In the genomic region with DNA sequence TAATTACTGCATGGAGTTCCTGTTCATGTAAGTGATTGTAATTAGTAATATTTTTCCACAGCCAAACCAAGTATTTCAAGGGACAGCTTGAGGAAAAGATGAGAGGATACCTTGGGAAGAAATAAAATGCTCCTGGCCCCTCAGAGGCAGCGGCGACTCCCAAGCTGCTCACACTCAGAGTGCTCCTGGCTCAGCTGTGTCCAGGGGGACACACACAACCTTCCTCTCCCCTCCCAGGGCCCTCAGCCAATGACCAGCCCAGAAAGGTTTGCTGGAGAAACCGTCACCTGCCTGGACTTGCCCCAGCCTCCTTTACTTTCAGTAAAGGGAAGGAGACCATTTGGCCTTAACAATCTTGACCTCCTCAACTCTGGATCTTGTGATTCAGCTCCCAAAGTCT, we compare ENCODE assay signal across 27 cellular contexts. TPM values are rescaled to one million over a fixed set of nuclear protein-coding genes. Genes with fewer than 3 reads are reported as not detected.
A peak's percentile ranks its signal among the peaks of the same experiment; 100 is the strongest.
DNase-seq lines count a peak whose midpoint lies in the region; ATAC-seq lines count a peak whose summit lies in the region.
"Had no signal": no experiment of that assay in that cellular context is flagged by ENCODE, and none has a peak within 500 bp of the region (broad histone marks: within the 10 kb centered on the region; RNA-seq: fewer than 3 reads in every experiment).

No MANE protein-coding gene starts in this region.

- H3K36me3 ChIP-seq in BLaER1 treated with 17β-estradiol and CSF1 and Interleukin-3, amounts not matched to agents 10 nM and 100 nM, result peaks cover 0 to 23% (median 0%) of the 10 kb centered on the region in 11 experiments; a peak in 4 of 22 replicates
- no peaks in the 10 kb centered on the region for H3K36me3 ChIP-seq in mesenchymal stem cell (ENCODE audit: control insufficient read depth in 1 of 2, insufficient read depth in 2 of 2, low read depth in 1 of 2, low read length in 2 of 2)

- H3K9me3 Mint-ChIP-seq in activated CD4-positive, alpha-beta T cell treated with anti-CD3 and anti-CD28 coated beads for 36 hours (ENCODE audit: low read depth), result no peaks in the 10 kb centered on the region
- H3K9me3 Mint-ChIP-seq: activated B cell treated with CpG ODN at 0.5 μM for 24 hours; activated T-cell treated with anti-CD3 and anti-CD28 coated beads, Interleukin-2, amount 50 U/mL, for 4 hours had no signal

- peaks cover 14 to 66% (median 54%) of the 10 kb centered on the region in 10 experiments for H3K4me1 ChIP-seq in BLaER1 treated with 17β-estradiol and CSF1 and Interleukin-3, amounts not matched to agents 10 nM and 100 nM
- peaks cover 26% of the 10 kb centered on the region for H3K4me1 ChIP-seq in mesenchymal stem cell (ENCODE audit: control insufficient read depth, insufficient read depth, low read depth, low read length)
- H3K4me1 ChIP-seq: gastroesophageal sphincter, tibial artery had no signal

- 98% methylated on average over 3 of the region's 3 CpGs for WGBS in mesenchymal stem cell

- peak overlapping the region in 9 of 11 experiments; percentile 29 to 98 (median 82); a peak in 13 of 22 replicates for H3K4me2 ChIP-seq in BLaER1 treated with 17β-estradiol and CSF1 and Interleukin-3, amounts not matched to agents 10 nM and 100 nM
- H3K4me2 ChIP-seq in mesenchymal stem cell (ENCODE audit: low read length, poor library complexity, severe bottlenecking), result no peak overlapping the region
- H3K4me2 ChIP-seq: hepatocyte had no signal

- peak overlapping the region; percentile 10 for H2AK5ac ChIP-seq in mesenchymal stem cell (ENCODE audit: low read length, severe bottlenecking)

- H3K4me3 Mint-ChIP-seq in activated CD4-positive, alpha-beta T cell treated with anti-CD3 and anti-CD28 coated beads for 36 hours, result peak overlapping the region; percentile 67
- no peak overlapping the region for H3K4me3 Mint-ChIP-seq in T-helper 17 cell
- H3K4me3 Mint-ChIP-seq: activated B cell treated with CpG ODN at 0.5 μM for 24 hours; activated T-cell treated with anti-CD3 and anti-CD28 coated beads, Interleukin-2, amount 50 U/mL, for 4 hours had no signal

- CTCF ChIA-PET in activated CD4-positive, alpha-beta T cell treated with anti-CD3 and anti-CD28 coated beads for 36 hours (lab: Charles Lee), result interaction anchor here (0.9 to 1.0 kb wide), 2 partner anchors 22 to 54 kb away, joined by 3 read pairs; no protein-coding TSS in a partner anchor

- H3K27ac ChIP-seq in BLaER1 treated with 17β-estradiol and CSF1 and Interleukin-3, amounts not matched to agents 10 nM and 100 nM, result peak overlapping the region in 5 of 11 experiments; percentile 54 to 85 (median 78); a peak in 9 of 22 replicates
- H3K27ac ChIP-seq in mesenchymal stem cell (ENCODE audit: low read length, poor library complexity, severe bottlenecking), result no peak overlapping the region
- H3K27ac ChIP-seq: 22Rv1, gastroesophageal sphincter, hepatocyte, tibial artery had no signal

- peak overlapping the region; percentile 92 for H3K27ac Mint-ChIP-seq in activated CD4-positive, alpha-beta T cell treated with anti-CD3 and anti-CD28 coated beads for 36 hours
- peak overlapping the region; percentile 98 for H3K27ac Mint-ChIP-seq in T-helper 17 cell
- H3K27ac Mint-ChIP-seq: activated B cell treated with CpG ODN at 0.5 μM for 24 hours had no signal

- H3K4me1 Mint-ChIP-seq in activated CD4-positive, alpha-beta T cell treated with anti-CD3 and anti-CD28 coated beads for 36 hours, result peaks cover 40% of the 10 kb centered on the region
- peaks cover 27% of the 10 kb centered on the region for H3K4me1 Mint-ChIP-seq in T-helper 17 cell

- no peak overlapping the region for H2BK120ac ChIP-seq in mesenchymal stem cell (ENCODE audit: low read depth, low read length)

- no peak overlapping the region for H2BK15ac ChIP-seq in mesenchymal stem cell (ENCODE audit: low read depth, poor library complexity, severe bottlenecking)

- H3K4ac ChIP-seq in mesenchymal stem cell (ENCODE audit: low read depth in 1 of 2, low read length in 2 of 2), result no peak overlapping the region

- POLR2A ChIA-PET in activated CD4-positive, alpha-beta T cell treated with anti-CD3 and anti-CD28 coated beads for 36 hours (lab: Charles Lee), result no interaction called here

- H4K91ac ChIP-seq in mesenchymal stem cell (ENCODE audit: low read length), result peak overlapping the region; percentile 14

- no peak overlapping the region for H3K14ac ChIP-seq in mesenchymal stem cell (ENCODE audit: low read length in 2 of 2)

- intact Hi-C loops in activated CD4-positive, alpha-beta T cell treated with anti-CD3 and anti-CD28 coated beads for 36 hours (cut with DNase I, micrococcal nuclease), result loop anchor here in 1 of 2 experiments (10.0 kb wide), 1 partner anchor 610 kb away; a partner anchor contains a TSS

- H2BK12ac ChIP-seq in mesenchymal stem cell (ENCODE audit: low read length in 2 of 2), result no peak overlapping the region

- H3K18ac ChIP-seq in mesenchymal stem cell (ENCODE audit: low read depth in 1 of 2, low read length in 2 of 2), result no peak overlapping the region

- H3K9me3 ChIP-seq in BLaER1 treated with 17β-estradiol and CSF1 and Interleukin-3, amounts not matched to agents 10 nM and 100 nM (replicated peaks in 1 of 11), result peaks cover 0 to 17% (median 7%) of the 10 kb centered on the region in 11 experiments; a peak in 8 of 22 replicates
- no peaks in the 10 kb centered on the region for H3K9me3 ChIP-seq in T-helper 17 cell (ENCODE audit: control insufficient read depth, low read length, poor library complexity, severe bottlenecking)
- H3K9me3 ChIP-seq in mesenchymal stem cell (ENCODE audit: control insufficient read depth, low read length), result no peaks in the 10 kb centered on the region
- H3K9me3 ChIP-seq: gastroesophageal sphincter, tibial artery had no signal

- H4K8ac ChIP-seq in mesenchymal stem cell (ENCODE audit: low read length), result no peak overlapping the region

- H2AFZ ChIP-seq in mesenchymal stem cell (ENCODE audit: low read depth, low read length), result no peak overlapping the region
- H2AFZ ChIP-seq: hepatocyte had no signal

- H3K9ac ChIP-seq in BLaER1 treated with 17β-estradiol and CSF1 and Interleukin-3, amounts not matched to agents 10 nM and 100 nM, result no peak overlapping the region
- no peak overlapping the region for H3K9ac ChIP-seq in mesenchymal stem cell (ENCODE audit: low read length)

- no peak overlapping the region for H3K23ac ChIP-seq in mesenchymal stem cell (ENCODE audit: low read length in 2 of 2)

- H3K4me3 ChIP-seq in BLaER1 treated with 17β-estradiol and CSF1 and Interleukin-3, amounts not matched to agents 10 nM and 100 nM, result no peak overlapping the region
- no peak overlapping the region for H3K4me3 ChIP-seq in mesenchymal stem cell (ENCODE audit: insufficient read depth in 1 of 2, low read depth in 1 of 2, low read length in 2 of 2)
- H3K4me3 ChIP-seq: gastroesophageal sphincter, hepatocyte, tibial artery had no signal

- ATAC-seq in activated CD4-positive, alpha-beta T cell treated with anti-CD3 and anti-CD28 coated beads for 36 hours, result no peak
- ATAC-seq in T-helper 17 cell, result no peak
- no peak for ATAC-seq in HG02852 (IDR thresholded peaks at IDR 0.05; ENCODE audit: unreplicated experiment)
- ATAC-seq in GM21360 (IDR thresholded peaks at IDR 0.05; ENCODE audit: unreplicated experiment), result no peak
- no peak for ATAC-seq in GM19467 (IDR thresholded peaks at IDR 0.05; ENCODE audit: unreplicated experiment)
- ATAC-seq: activated T-cell treated with anti-CD3 and anti-CD28 coated beads, Interleukin-2, amount 50 U/mL, for 4 hours; gastroesophageal sphincter; left cardiac atrium; PC-3; stimulated activated naive CD8-positive, alpha-beta T cell treated with anti-CD3 and anti-CD28 coated beads, Interleukin-15, Interleukin-2, amounts not matched to agents 100 U/mL and 50 U/mL, for 24 hours had no signal

- H2BK5ac ChIP-seq in mesenchymal stem cell (ENCODE audit: low read depth, low read length, poor library complexity, severe bottlenecking), result no peak overlapping the region

- no peaks in the 10 kb centered on the region for H4K20me1 ChIP-seq in BLaER1 treated with 17β-estradiol and CSF1 and Interleukin-3, amounts not matched to agents 10 nM and 100 nM

- no peaks in the 10 kb centered on the region for H3K27me3 ChIP-seq in BLaER1 treated with 17β-estradiol and CSF1 and Interleukin-3, amounts not matched to agents 10 nM and 100 nM
- no peaks in the 10 kb centered on the region for H3K27me3 ChIP-seq in mesenchymal stem cell (ENCODE audit: control insufficient read depth in 1 of 2, insufficient read depth in 1 of 2, low read length in 2 of 2)
- H3K27me3 ChIP-seq: gastroesophageal sphincter, hepatocyte, tibial artery had no signal

- peaks cover 2% of the 10 kb centered on the region for H3K36me3 Mint-ChIP-seq in activated CD4-positive, alpha-beta T cell treated with anti-CD3 and anti-CD28 coated beads for 36 hours (ENCODE audit: low read depth)
- no peaks in the 10 kb centered on the region for H3K36me3 Mint-ChIP-seq in T-helper 17 cell (ENCODE audit: low read depth)

- DNase-seq in activated CD4-positive, alpha-beta T cell treated with anti-CD3 and anti-CD28 coated beads for 36 hours, result no peak
- no peak for DNase-seq in activated CD4-positive, alpha-beta T cell treated with anti-CD3 and anti-CD28 coated beads, Interleukin-2, amount 50 U/mL, for 1 hour
- DNase-seq in T-helper 17 cell, result no peak
- DNase-seq in mesenchymal stem cell, result no peak
- DNase-seq: activated B cell treated with CpG ODN at 0.5 μM for 24 hours; activated T-cell treated with anti-CD3 and anti-CD28 coated beads, Interleukin-2, amount 50 U/mL, for 4 hours; central memory CD4-positive, alpha-beta T cell; COR-L47; DMS53; left cardiac atrium; NCI-H1105; NCI-H187 treated with DMSO at 0.1 percent for 48 hours; NCI-H2171 treated with DMSO at 0.1 percent for 48 hours; NCI-H524; occipital lobe; PC-3; Right ventricle myocardium superior; stimulated activated CD4-positive, alpha-beta T cell treated with anti-CD3 and anti-CD28 coated beads, Interleukin-4, amount 100 ng/mL, for 4 hours; stimulated activated naive CD8-positive, alpha-beta T cell treated with anti-CD3 and anti-CD28 coated beads, Interleukin-15, Interleukin-2, amounts not matched to agents 100 U/mL and 50 U/mL, for 24 hours; tibial artery had no signal

- no peaks in the 10 kb centered on the region for H3K27me3 Mint-ChIP-seq in activated CD4-positive, alpha-beta T cell treated with anti-CD3 and anti-CD28 coated beads for 36 hours
- H3K27me3 Mint-ChIP-seq in T-helper 17 cell, result no peaks in the 10 kb centered on the region
- H3K27me3 Mint-ChIP-seq: activated B cell treated with CpG ODN at 0.5 μM for 24 hours had no signal

- H3K79me1 ChIP-seq in mesenchymal stem cell (replicated peaks; ENCODE audit: low read length, poor library complexity, severe bottlenecking), result no peaks in the 10 kb centered on the region

RNA-seq across cellular contexts. Expression of a gene that starts 51.1 kb away (rescaled TPM):
- 1 to 10 TPM; 8.5 to 9.1 TPM for total RNA-seq in activated CD4-positive, alpha-beta T cell treated with anti-CD3 and anti-CD28 coated beads for 36 hours
- 10 to 100 TPM; 17.1 to 18.1 TPM for total RNA-seq in T-helper 17 cell
- polyA plus RNA-seq in mesenchymal stem cell (2013, experiment 1 of 2), result 5.0 TPM
- 4.7 TPM for polyA plus RNA-seq in mesenchymal stem cell (2013, experiment 2 of 2)
